Comparison of ENCODE assay signal across 15 cellular contexts in genomic region chr3:31947671-31948091, GRCh38. TPM values are rescaled to one million over a fixed set of nuclear protein-coding genes. Genes with fewer than 3 reads are reported as not detected.
DNase-seq lines count a peak whose midpoint lies in the region; ATAC-seq and TF ChIP-seq lines count a peak whose summit lies in the region.
"Had no signal": no experiment of that assay in that cellular context is flagged by ENCODE, and none has a peak within 500 bp of the region (broad histone marks: within the 10 kb centered on the region; RNA-seq: fewer than 3 reads in every experiment).

No MANE protein-coding gene starts in this region.

- H3K9me3 ChIP-seq in OCI-LY1 (ENCODE audit: low read length) (peaks cover 11% of the 10 kb centered on the region; the same call in 1 of the 2 replicates), colonic mucosa (no peaks in the 10 kb centered on the region)

- H3K27ac Mint-ChIP-seq in CD14-positive monocyte (peak overlapping the region in 1 of 7 donors; percentile 7), osteocyte (ENCODE audit: unreplicated experiment) (peak overlapping the region; percentile 19)
- no peak overlapping the region for H3K27ac Mint-ChIP-seq in stimulated activated effector memory CD8-positive, alpha-beta T cell treated with anti-CD3 and anti-CD28 coated beads, Interleukin-12 subunit alpha, Interleukin-12 subunit beta, amount 100 ng/mL, for 72 hours

- H3K4me3 Mint-ChIP-seq in CD14-positive monocyte: peak overlapping the region; percentile 23 to 35
- H3K4me3 Mint-ChIP-seq in osteocyte (ENCODE audit: unreplicated experiment): no peak overlapping the region
- no peak overlapping the region for H3K4me3 Mint-ChIP-seq in stimulated activated effector memory CD8-positive, alpha-beta T cell treated with anti-CD3 and anti-CD28 coated beads, Interleukin-12 subunit alpha, Interleukin-12 subunit beta, amount 100 ng/mL, for 72 hours

- TF ChIP-seq CTCF in CD14-positive monocyte (IDR thresholded peaks at IDR 0.05) (no peak), OCI-LY1 (IDR thresholded peaks at IDR 0.05; ENCODE audit: low read length) (no peak), colonic mucosa (IDR thresholded peaks at IDR 0.05) (no peak), osteocyte (IDR thresholded peaks at IDR 0.05) (no peak)

- peaks cover 22% of the 10 kb centered on the region for H3K36me3 ChIP-seq in OCI-LY1 (ENCODE audit: insufficient read depth, low read length)
- H3K36me3 ChIP-seq in colonic mucosa: no peaks in the 10 kb centered on the region
- H3K36me3 ChIP-seq: HAP-1 had no signal

- peaks cover 41% of the 10 kb centered on the region for H3K79me2 ChIP-seq in OCI-LY1 (ENCODE audit: insufficient read depth, low read length)

- H3K27ac ChIP-seq in OCI-LY1 (ENCODE audit: low read depth, low read length, poor library complexity, severe bottlenecking): peak overlapping the region; percentile 98
- H3K27ac ChIP-seq in colonic mucosa: peak overlapping the region; percentile 20

- H3K36me3 Mint-ChIP-seq in CD14-positive monocyte: no peaks in the 10 kb centered on the region
- peaks cover 3% of the 10 kb centered on the region for H3K36me3 Mint-ChIP-seq in osteocyte (ENCODE audit: unreplicated experiment)
- no peaks in the 10 kb centered on the region for H3K36me3 Mint-ChIP-seq in stimulated activated effector memory CD8-positive, alpha-beta T cell treated with anti-CD3 and anti-CD28 coated beads, Interleukin-12 subunit alpha, Interleukin-12 subunit beta, amount 100 ng/mL, for 72 hours
- H3K36me3 Mint-ChIP-seq: naive thymus-derived CD8-positive, alpha-beta T cell had no signal

- H3K9ac ChIP-seq in OCI-LY1 (ENCODE audit: low read length) (peak overlapping the region; percentile 77), colonic mucosa (ENCODE audit: low read depth in 2 of 2, low read length in 2 of 2) (no peak overlapping the region)

- DNase-seq in CD14-positive monocyte (ENCODE audit: low spot score) (no peak), colonic mucosa (no peak), osteocyte (ENCODE audit: extremely low spot score, unreplicated experiment) (no peak), NCI-H446 treated with DMSO at 0.1 percent for 48 hours (lab: John Stamatoyannopoulos, UW) (no peak), NCI-H1092 (lab: John Stamatoyannopoulos, UW) (no peak)
- no peak for DNase-seq in stimulated activated effector memory CD8-positive, alpha-beta T cell treated with anti-CD3 and anti-CD28 coated beads, Interleukin-12 subunit alpha, Interleukin-12 subunit beta, amount 100 ng/mL, for 72 hours (ENCODE audit: low spot score in 2 of 2)
- DNase-seq: activated effector memory CD4-positive, alpha-beta T cell treated with Interleukin-2 at 50 U/mL for 16 hours; naive thymus-derived CD8-positive, alpha-beta T cell; NCI-H1930; NCI-H524 treated with DMSO at 0.1 percent for 48 hours; stimulated activated CD4-positive, alpha-beta T cell treated with anti-CD3 and anti-CD28 coated beads, Interleukin-12 subunit alpha, Interleukin-12 subunit beta, amount 100 ng/mL, for 4 hours; stimulated activated naive CD4-positive, alpha-beta T cell treated with Interleukin-2 at 50 U/mL for 16 hours had no signal

- H3K4me1 ChIP-seq in OCI-LY1 (ENCODE audit: insufficient read depth, low read length, severe bottlenecking) (peaks cover 90% of the 10 kb centered on the region), colonic mucosa (no peaks in the 10 kb centered on the region)
- H3K4me1 ChIP-seq: HAP-1 had no signal

- H3F3A ChIP-seq in OCI-LY1 (ENCODE audit: insufficient read depth, low read length): peaks cover 19% of the 10 kb centered on the region

- intact Hi-C loops in CD14-positive monocyte (cut with micrococcal nuclease): no loop called here
- intact Hi-C loops in colonic mucosa (cut with DNase I): no loop called here

- peak overlapping the region; percentile 79 for H3K4me2 ChIP-seq in OCI-LY1 (ENCODE audit: low read length)

- no peak for ATAC-seq in stimulated activated effector memory CD8-positive, alpha-beta T cell treated with anti-CD3 and anti-CD28 coated beads, Interleukin-12 subunit alpha, Interleukin-12 subunit beta, amount 100 ng/mL, for 72 hours
- no peak for ATAC-seq in HG03025 (IDR thresholded peaks at IDR 0.05; ENCODE audit: low FRiP score, unreplicated experiment)
- ATAC-seq: naive thymus-derived CD8-positive, alpha-beta T cell had no signal

- peaks cover 0 to 3% (median 0%) of the 10 kb centered on the region in 7 donors for H3K9me3 Mint-ChIP-seq in CD14-positive monocyte
- H3K9me3 Mint-ChIP-seq in osteocyte (ENCODE audit: unreplicated experiment): peaks cover 13% of the 10 kb centered on the region
- no peaks in the 10 kb centered on the region for H3K9me3 Mint-ChIP-seq in stimulated activated effector memory CD8-positive, alpha-beta T cell treated with anti-CD3 and anti-CD28 coated beads, Interleukin-12 subunit alpha, Interleukin-12 subunit beta, amount 100 ng/mL, for 72 hours

- H3K4me1 Mint-ChIP-seq in CD14-positive monocyte: no peaks in the 10 kb centered on the region
- peaks cover 28% of the 10 kb centered on the region for H3K4me1 Mint-ChIP-seq in osteocyte (ENCODE audit: unreplicated experiment)
- no peaks in the 10 kb centered on the region for H3K4me1 Mint-ChIP-seq in stimulated activated effector memory CD8-positive, alpha-beta T cell treated with anti-CD3 and anti-CD28 coated beads, Interleukin-12 subunit alpha, Interleukin-12 subunit beta, amount 100 ng/mL, for 72 hours

- no peaks in the 10 kb centered on the region for H4K20me1 ChIP-seq in OCI-LY1 (ENCODE audit: insufficient read depth, low read length)

- H3K27me3 ChIP-seq in OCI-LY1 (ENCODE audit: insufficient read depth, low read length): no peaks in the 10 kb centered on the region
- H3K27me3 ChIP-seq in colonic mucosa: no peaks in the 10 kb centered on the region

- H2AFZ ChIP-seq in OCI-LY1 (ENCODE audit: low read length): no peak overlapping the region

- H3K4me3 ChIP-seq in OCI-LY1 (ENCODE audit: low read depth, low read length, poor library complexity, severe bottlenecking): peak overlapping the region; percentile 44
- H3K4me3 ChIP-seq in colonic mucosa: no peak overlapping the region
- H3K4me3 ChIP-seq: HAP-1 had no signal

- H3K9me2 ChIP-seq in OCI-LY1 (ENCODE audit: low read depth, low read length): no peaks in the 10 kb centered on the region

- H3K27me3 Mint-ChIP-seq in CD14-positive monocyte (ENCODE audit: low read depth in 3 of 3) (peaks cover 0 to 11% (median 3%) of the 10 kb centered on the region in 3 donors), osteocyte (ENCODE audit: unreplicated experiment) (no peaks in the 10 kb centered on the region)

RNA-seq across cellular contexts. Expression of gene OSBPL10, which starts 33.4 kb away (rescaled TPM):
- not detected for polyA plus RNA-seq in CD14-positive monocyte
- total RNA-seq in colonic mucosa (10 to 100 TPM; 20.0 to 34.4 TPM), osteocyte (21.7 and 24.7 TPM in 2 replicates)

RNA-seq across cellular contexts. Expression of gene ZNF860, which starts 33.9 kb away (rescaled TPM):
- not detected for polyA plus RNA-seq in CD14-positive monocyte
- 1 to 10 TPM in 1 of 2 donors, under 1 TPM in 1; 0.53 to 1.5 TPM for total RNA-seq in colonic mucosa
- 0.55 and 1.3 TPM in 2 replicates for total RNA-seq in osteocyte
- polyA plus RNA-seq: naive thymus-derived CD8-positive, alpha-beta T cell had no signal

Comparison
In these comparisons a context has a peak if more than half of its experiments do, and no peak if none do; other contexts are left out.
1. H3K4me3 Mint-ChIP-seq: peak in CD14-positive monocyte (2 of 2); none in osteocyte (single experiment) and stimulated activated effector memory CD8-positive, alpha-beta T cell treated with anti-CD3 and anti-CD28 coated beads, Interleukin-12 subunit alpha, Interleukin-12 subunit beta, amount 100 ng/mL, for 72 hours (single experiment).